ENCODE assay signal across 12 cellular contexts in genomic region chr5:71631070-71631469, GRCh38. TPM values are rescaled to one million over a fixed set of nuclear protein-coding genes. Genes with fewer than 3 reads are reported as not detected.
A peak's percentile ranks its signal among the peaks of the same experiment; 100 is the strongest.
DNase-seq lines count a peak whose midpoint lies in the region; ATAC-seq and TF ChIP-seq lines count a peak whose summit lies in the region.
"Had no signal": no experiment of that assay in that cellular context is flagged by ENCODE, and none has a peak within 500 bp of the region (broad histone marks: within the 10 kb centered on the region; RNA-seq: fewer than 3 reads in every experiment).

No MANE protein-coding gene starts in this region.

- no peak for ATAC-seq in effector memory CD8-positive, alpha-beta T cell (replicated peaks)
- ATAC-seq in HG03439 (IDR thresholded peaks at IDR 0.05; ENCODE audit: unreplicated experiment): no peak
- ATAC-seq in naive thymus-derived CD8-positive, alpha-beta T cell: no peak
- no peak for ATAC-seq in GM19452 (IDR thresholded peaks at IDR 0.05; ENCODE audit: unreplicated experiment)
- ATAC-seq: HCT116 had no signal

- intact Hi-C loops in thyroid gland (cut with DNase I): no loop called here

- H3K9me3 ChIP-seq in thyroid gland: no peaks in the 10 kb centered on the region

- TF ChIP-seq CTCF in nephron progenitor cell (IDR thresholded peaks at IDR 0.05) (no peak), thyroid gland (IDR thresholded peaks at IDR 0.05) (no peak)

- H3K9me3 Mint-ChIP-seq in IgD-negative memory B cell: peaks cover 0 to 5% (median 2%) of the 10 kb centered on the region in 3 donors
- H3K9me3 Mint-ChIP-seq in effector memory CD8-positive, alpha-beta T cell: no peaks in the 10 kb centered on the region
- peaks cover 4% of the 10 kb centered on the region for H3K9me3 Mint-ChIP-seq in nephron progenitor cell
- H3K9me3 Mint-ChIP-seq in naive thymus-derived CD8-positive, alpha-beta T cell: peaks cover 0 to 4% (median 0%) of the 10 kb centered on the region in 9 donors
- H3K9me3 Mint-ChIP-seq: CD8-positive, alpha-beta memory T cell had no signal

- H3K4me1 ChIP-seq in thyroid gland: peaks cover 9% of the 10 kb centered on the region in 2 donors

- H3K4me3 Mint-ChIP-seq in IgD-negative memory B cell: no peak overlapping the region
- no peak overlapping the region for H3K4me3 Mint-ChIP-seq in effector memory CD8-positive, alpha-beta T cell
- H3K4me3 Mint-ChIP-seq in nephron progenitor cell: no peak overlapping the region
- no peak overlapping the region for H3K4me3 Mint-ChIP-seq in naive thymus-derived CD8-positive, alpha-beta T cell
- H3K4me3 Mint-ChIP-seq: CD8-positive, alpha-beta memory T cell had no signal

- H3K27me3 Mint-ChIP-seq in IgD-negative memory B cell (no peaks in the 10 kb centered on the region), nephron progenitor cell (ENCODE audit: low read depth, poor library complexity) (no peaks in the 10 kb centered on the region)
- H3K27me3 Mint-ChIP-seq in effector memory CD8-positive, alpha-beta T cell: no peaks in the 10 kb centered on the region
- no peaks in the 10 kb centered on the region for H3K27me3 Mint-ChIP-seq in naive thymus-derived CD8-positive, alpha-beta T cell
- H3K27me3 Mint-ChIP-seq: CD8-positive, alpha-beta memory T cell had no signal

- WGBS in thyroid gland, 2 donors: 89 to 90% methylated on average over 4 of the region's 4 CpGs

- peak overlapping the region in 2 of 3 donors; percentile 1 to 27 for H3K27ac Mint-ChIP-seq in IgD-negative memory B cell
- peak overlapping the region; percentile 16 to 24 for H3K27ac Mint-ChIP-seq in effector memory CD8-positive, alpha-beta T cell
- peak overlapping the region; percentile 1 for H3K27ac Mint-ChIP-seq in nephron progenitor cell
- H3K27ac Mint-ChIP-seq in naive thymus-derived CD8-positive, alpha-beta T cell: no peak overlapping the region

- H3K36me3 ChIP-seq in thyroid gland: no peaks in the 10 kb centered on the region

- peak overlapping the region; percentile 2 to 54 (median 10) for H3K27ac ChIP-seq in thyroid gland
- H3K27ac ChIP-seq: PC-9 had no signal

- POLR2A ChIA-PET in naive thymus-derived CD8-positive, alpha-beta T cell (lab: Charles Lee): no interaction called here

- H3K4me3 ChIP-seq in thyroid gland (replicated peaks in 1 of 3): no peak overlapping the region
- H3K4me3 ChIP-seq: PC-9 had no signal

- peaks cover 6 to 27% (median 21%) of the 10 kb centered on the region in 3 donors for H3K4me1 Mint-ChIP-seq in IgD-negative memory B cell
- peaks cover 3 to 12% of the 10 kb centered on the region in 2 donors for H3K4me1 Mint-ChIP-seq in effector memory CD8-positive, alpha-beta T cell (ENCODE audit: low read depth in 2 of 2)
- peaks cover 6% of the 10 kb centered on the region for H3K4me1 Mint-ChIP-seq in nephron progenitor cell
- H3K4me1 Mint-ChIP-seq in naive thymus-derived CD8-positive, alpha-beta T cell: peaks cover 4 to 14% (median 6%) of the 10 kb centered on the region in 4 donors

- TF ChIP-seq POLR2A in thyroid gland (IDR thresholded peaks at IDR 0.05): no peak

- peaks cover 31% of the 10 kb centered on the region for H3K36me3 Mint-ChIP-seq in IgD-negative memory B cell
- peaks cover 24% of the 10 kb centered on the region for H3K36me3 Mint-ChIP-seq in effector memory CD8-positive, alpha-beta T cell (ENCODE audit: insufficient read depth)
- peaks cover 65% of the 10 kb centered on the region for H3K36me3 Mint-ChIP-seq in nephron progenitor cell (ENCODE audit: low read depth)
- peaks cover 15 to 73% (median 35%) of the 10 kb centered on the region in 3 donors for H3K36me3 Mint-ChIP-seq in naive thymus-derived CD8-positive, alpha-beta T cell

- no peak for DNase-seq in effector memory CD8-positive, alpha-beta T cell
- DNase-seq in nephron progenitor cell (no peak), thyroid gland (no peak)
- no peak for DNase-seq in naive thymus-derived CD8-positive, alpha-beta T cell
- DNase-seq: CD8-positive, alpha-beta memory T cell; DMS79 treated with DMSO at 0.1 percent for 48 hours; NCI-H1930; PC-9 had no signal

- H3K27me3 ChIP-seq in thyroid gland: no peaks in the 10 kb centered on the region

RNA-seq across cellular contexts. Expression of gene MCCC2, which starts 43.9 kb away (rescaled TPM):
- 33.2 TPM for polyA plus RNA-seq in IgD-negative memory B cell
- total RNA-seq in thyroid gland: 100 to 1,000 TPM in 2 of 4 donors, 10 to 100 TPM in 2; 56.2 to 112 (median 89.2) TPM
- total RNA-seq in naive thymus-derived CD8-positive, alpha-beta T cell: 10 to 100 TPM; 40.6 to 44.1 TPM
- 10 to 100 TPM; 22.4 to 28.9 (median 25.5) TPM for polyA plus RNA-seq in naive thymus-derived CD8-positive, alpha-beta T cell

Comparison
In these comparisons a context has a peak if more than half of its experiments do, and no peak if none do; other contexts are left out.
1. H3K27ac Mint-ChIP-seq: peak in IgD-negative memory B cell (2 of 3), effector memory CD8-positive, alpha-beta T cell (2 of 2) and nephron progenitor cell (single experiment); none in naive thymus-derived CD8-positive, alpha-beta T cell (0 of 10).